Comparison of ENCODE assay signal across 8 cellular contexts in the genomic region with DNA sequence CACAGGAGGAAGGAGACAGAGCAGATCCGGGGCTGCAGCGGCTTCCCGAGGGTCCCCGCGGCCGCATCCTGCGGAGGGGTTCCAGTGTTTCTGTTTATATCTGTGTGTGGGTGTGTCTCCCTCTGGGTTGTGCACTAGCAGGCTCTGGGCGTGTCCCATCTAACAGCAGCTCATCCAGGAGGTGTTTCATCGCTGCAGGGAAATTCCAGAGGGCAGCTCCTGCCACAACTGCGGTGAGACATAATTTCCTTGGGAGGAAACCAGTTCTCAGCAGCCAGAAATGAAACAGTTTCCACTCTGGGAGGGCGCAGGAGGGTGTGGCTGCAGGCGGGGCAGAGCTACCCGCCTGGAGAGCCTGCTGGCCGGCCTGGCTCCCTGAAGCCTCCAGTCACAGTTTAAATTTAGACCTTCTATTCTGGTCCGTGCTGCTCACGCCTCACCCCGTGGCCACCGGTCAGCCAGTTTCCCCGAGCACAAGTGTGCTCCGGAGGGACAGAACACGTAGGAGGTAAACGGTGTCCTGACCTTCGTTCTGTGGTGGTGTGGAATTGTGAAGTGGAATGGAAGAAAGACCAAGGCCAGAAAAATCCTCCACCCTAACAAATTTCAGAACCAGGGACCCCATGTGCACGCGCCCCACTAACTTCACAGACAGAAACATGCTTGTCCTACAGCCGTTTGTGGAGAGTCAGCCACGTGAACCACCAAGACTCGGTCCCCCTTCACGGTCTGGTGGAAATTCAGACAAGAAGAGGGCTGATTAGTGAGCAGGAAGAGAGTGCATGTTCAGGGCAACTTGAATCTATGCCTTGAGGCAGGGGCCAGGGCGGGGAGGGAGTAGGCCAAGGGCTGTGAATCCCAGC. TPM values are rescaled to one million over a fixed set of nuclear protein-coding genes. Genes with fewer than 3 reads are reported as not detected.
DNase-seq lines count a peak whose midpoint lies in the region; ATAC-seq, FAIRE-seq and TF ChIP-seq lines count a peak whose summit lies in the region.

No MANE protein-coding gene starts in this region.

- peak overlapping the region; percentile 97 for H3K4me2 ChIP-seq in GM12878 (ENCODE audit: control insufficient read depth, insufficient read depth)

- peak; percentile 13 for DNase-seq in activated CD4-positive, CD25-positive, alpha-beta regulatory T cell treated with anti-CD3 and anti-CD28 coated beads, Interleukin-2, amount 50 U/mL, for 16 hours (ENCODE audit: low read depth, low spot score)
- no peak for DNase-seq in activated CD4-positive, CD25-positive, alpha-beta regulatory T cell (lab: John Stamatoyannopoulos, UW)
- DNase-seq in HuH-7 (ENCODE audit: low spot score) (peak; percentile 75), T-helper 22 cell (ENCODE audit: low read depth) (peak; percentile 46), GM12878 (ENCODE audit: low read depth, low spot score) (peak; percentile 63), kidney (peak; percentile 96)
- peak; percentile 38 to 39 for DNase-seq in stimulated activated CD4-positive, alpha-beta T cell treated with anti-CD3 and anti-CD28 coated beads, Interleukin-1b, Interleukin-23, amount 100 ng/mL, for 4 hours (ENCODE audit: low read depth in 2 of 2)

- no peaks in the 10 kb centered on the region for H3K9me3 ChIP-seq in GM12878 (replicated peaks; ENCODE audit: control insufficient read depth, insufficient read depth, low read length)
- H3K9me3 ChIP-seq in kidney (ENCODE audit: control insufficient read depth in 1 of 2, low read length in 2 of 2) = no peaks in the 10 kb centered on the region

- TF ChIP-seq RAD21 in GM12878 (IDR thresholded peaks at IDR 0.05; ENCODE audit: insufficient read depth, low read depth, low read length) = no peak

- no peak for TF ChIP-seq EP300 in GM12878 (IDR thresholded peaks at IDR 0.05; ENCODE audit: borderline replicate concordance in 1 of 2, control insufficient read depth in 1 of 2, low read depth in 2 of 2, low read length in 2 of 2)

- peak overlapping the region; percentile 63; the same call in 1 of the 2 replicates for H3K4me3 ChIP-seq in GM12878
- H3K4me3 ChIP-seq in kidney (ENCODE audit: low read length in 2 of 2) = peak overlapping the region; percentile 20 to 26

- TF ChIP-seq CTCF in GM12878 (IDR thresholded peaks at IDR 0.05 in 2 of 3, conservative IDR thresholded peaks at IDR 0.05 in 1 of 3; ENCODE audit: control insufficient read depth in 2 of 3, extremely low read depth in 1 of 3, insufficient read depth in 1 of 3, low read depth in 3 of 3, low read length in 3 of 3) (no peak), kidney (IDR thresholded peaks at IDR 0.05; ENCODE audit: borderline replicate concordance, extremely low read depth, insufficient read depth) (no peak)

- H3K27me3 ChIP-seq in GM12878 (replicated peaks in 1 of 2; ENCODE audit: control insufficient read depth in 2 of 2, insufficient read depth in 2 of 2, low read length in 1 of 2) = no peaks in the 10 kb centered on the region

- peak overlapping the region; percentile 91 for H2AFZ ChIP-seq in GM12878 (ENCODE audit: control insufficient read depth, low read depth, low read length)

- no peaks in the 10 kb centered on the region for H4K20me1 ChIP-seq in GM12878 (ENCODE audit: control insufficient read depth, insufficient read depth)

- H3K4me1 ChIP-seq in GM12878 (ENCODE audit: control insufficient read depth, insufficient read depth, low read length) = peaks cover 14% of the 10 kb centered on the region
- peaks cover 29 to 30% of the 10 kb centered on the region in 2 donors for H3K4me1 ChIP-seq in kidney (ENCODE audit: control insufficient read depth in 1 of 2, insufficient read depth in 1 of 2, low read depth in 1 of 2, low read length in 2 of 2)

- H3K36me3 ChIP-seq in GM12878 (ENCODE audit: control insufficient read depth in 2 of 2, insufficient read depth in 2 of 2, low read length in 1 of 2) = no peaks in the 10 kb centered on the region
- no peaks in the 10 kb centered on the region for H3K36me3 ChIP-seq in kidney (ENCODE audit: control insufficient read depth in 1 of 2, insufficient read depth in 2 of 2, low read length in 2 of 2)

- no peaks in the 10 kb centered on the region for H3K79me2 ChIP-seq in GM12878 (ENCODE audit: control insufficient read depth, insufficient read depth, low read length)

- ATAC-seq in GM12878 (peak; percentile 90), HG02840 (IDR thresholded peaks at IDR 0.05; ENCODE audit: low FRiP score, unreplicated experiment) (no peak)

- SMC1A ChIA-PET in GM12878 (lab: Charles Lee; ENCODE audit: uncharacterized antibody, unreplicated experiment) = interaction anchor here (0.7 to 2.0 kb wide), 9 partner anchors 10 to 74 kb away, joined by 3 to 9 read pairs (median 4); no protein-coding TSS in a partner anchor

- WGBS in GM12878 (ENCODE audit: insufficient coverage, insufficient replicate concordance, low lambda C conversion rate, missing lambda C conversion rate) = 5% methylated on average over 30 of the region's 30 CpGs

- FAIRE-seq in GM12878 (lab: Jason Lieb, UNC) (peak; percentile 74), kidney (lab: Jason Lieb, UNC) (peak; percentile 21)

- in situ Hi-C loops in GM12878 (cut with MboI) = no loop called here

- POLR2A ChIA-PET in GM12878 (lab: Charles Lee) = interaction anchor here (0.6 to 3.0 kb wide), 11 partner anchors 21 to 1311 kb away, joined by 3 to 14 read pairs (median 4); no protein-coding TSS in a partner anchor

- CTCF ChIA-PET in GM12878 (lab: Yijun Ruan, JAX) = interaction anchor here (0.5 to 12.0 kb wide), 12 partner anchors 10 to 114 kb away, joined by 3 to 262 read pairs (median 4); no protein-coding TSS in a partner anchor

- RAD21 ChIA-PET in GM12878 (lab: Charles Lee; ENCODE audit: unreplicated experiment) = interaction anchor here (0.6 to 2.4 kb wide), 10 partner anchors 15 to 79 kb away, joined by 3 to 18 read pairs (median 4); no protein-coding TSS in a partner anchor

- TF ChIP-seq POLR2A in GM12878 (IDR thresholded peaks at IDR 0.05; ENCODE audit: low read depth, low read length) = no peak

- H3K27ac ChIP-seq in GM12878 (ENCODE audit: control insufficient read depth, insufficient read depth) = peak overlapping the region; percentile 56
- peak overlapping the region; percentile 95 to 98 for H3K27ac ChIP-seq in kidney (ENCODE audit: low read depth in 2 of 2, low read length in 2 of 2)

- H3K9ac ChIP-seq in GM12878 (ENCODE audit: control insufficient read depth, insufficient read depth, low read length) (peak overlapping the region; percentile 49), kidney (ENCODE audit: low read length in 2 of 2) (peak overlapping the region; percentile 67 to 79)

- no TSS peak for BruUV-seq in GM12878 (replicated peaks; lab: Mats Ljungman, UMichigan)

- intact Hi-C loops in GM12878 (cut with micrococcal nuclease; ENCODE audit: unreplicated experiment) (loop anchor here (2.0 kb wide), 1 partner anchor 28 kb away; no protein-coding TSS in a partner anchor), kidney (cut with DNase I) (no loop called here)

TF ChIP-seq in GM12878, 131 proteins besides CTCF, POLR2A, EP300 and RAD21 (continues in another document):
- TF ChIP-seq NFYA (IDR thresholded peaks at IDR 0.05; ENCODE audit: borderline replicate concordance, low read depth, low read length) = no peak
- TF ChIP-seq MTA2 (IDR thresholded peaks at IDR 0.05; ENCODE audit: low read depth) = 0 out of 2 replicates have a peak, but pooled peaks have one; percentile 27
- TF ChIP-seq TAF1 (IDR thresholded peaks at IDR 0.05; ENCODE audit: borderline replicate concordance, low read depth, low read length) = 0 out of 2 replicates have a peak, but pooled peaks have one; percentile 11
- TF ChIP-seq CHD2 (IDR thresholded peaks at IDR 0.05; ENCODE audit: borderline replicate concordance, low read depth, low read length) = no peak
- no peak for TF ChIP-seq NFIC (IDR thresholded peaks at IDR 0.05; ENCODE audit: low read depth, low read length)
- TF ChIP-seq, protein P1, sequence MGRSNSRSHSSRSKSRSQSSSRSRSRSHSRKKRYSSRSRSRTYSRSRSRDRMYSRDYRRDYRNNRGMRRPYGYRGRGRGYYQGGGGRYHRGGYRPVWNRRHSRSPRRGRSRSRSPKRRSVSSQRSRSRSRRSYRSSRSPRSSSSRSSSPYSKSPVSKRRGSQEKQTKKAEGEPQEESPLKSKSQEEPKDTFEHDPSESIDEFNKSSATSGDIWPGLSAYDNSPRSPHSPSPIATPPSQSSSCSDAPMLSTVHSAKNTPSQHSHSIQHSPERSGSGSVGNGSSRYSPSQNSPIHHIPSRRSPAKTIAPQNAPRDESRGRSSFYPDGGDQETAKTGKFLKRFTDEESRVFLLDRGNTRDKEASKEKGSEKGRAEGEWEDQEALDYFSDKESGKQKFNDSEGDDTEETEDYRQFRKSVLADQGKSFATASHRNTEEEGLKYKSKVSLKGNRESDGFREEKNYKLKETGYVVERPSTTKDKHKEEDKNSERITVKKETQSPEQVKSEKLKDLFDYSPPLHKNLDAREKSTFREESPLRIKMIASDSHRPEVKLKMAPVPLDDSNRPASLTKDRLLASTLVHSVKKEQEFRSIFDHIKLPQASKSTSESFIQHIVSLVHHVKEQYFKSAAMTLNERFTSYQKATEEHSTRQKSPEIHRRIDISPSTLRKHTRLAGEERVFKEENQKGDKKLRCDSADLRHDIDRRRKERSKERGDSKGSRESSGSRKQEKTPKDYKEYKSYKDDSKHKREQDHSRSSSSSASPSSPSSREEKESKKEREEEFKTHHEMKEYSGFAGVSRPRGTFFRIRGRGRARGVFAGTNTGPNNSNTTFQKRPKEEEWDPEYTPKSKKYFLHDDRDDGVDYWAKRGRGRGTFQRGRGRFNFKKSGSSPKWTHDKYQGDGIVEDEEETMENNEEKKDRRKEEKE (IDR thresholded peaks at IDR 0.05) = no peak
- TF ChIP-seq HDGF (IDR thresholded peaks at IDR 0.05) = no peak
- TF ChIP-seq KDM1A (IDR thresholded peaks at IDR 0.05; ENCODE audit: borderline replicate concordance) = no peak

RNA-seq across cellular contexts. Expression of a gene that starts 50.2 kb away (rescaled TPM):
- not detected in 2 replicates for total RNA-seq in GM12878 (2013; cell fraction: nucleolus; rRNA removed)
- total RNA-seq in GM12878 (2014; rRNA removed) (not detected in 2 replicates), GM12878 (2014; rRNA removed; fragmentation: Illumina TruSeq; extraction: Trizol) (not detected in 2 replicates), GM12878 (2021) (not detected in 2 replicates), kidney (not detected)
- polyA plus RNA-seq in GM12878 (2011; ENCODE audit: low read depth) = not detected
- polyA plus RNA-seq in GM12878 (2011; rRNA removed) (not detected in 2 replicates), GM12878 (2014; fragmentation: Illumina TruSeq; extraction: Trizol) (not detected in 2 replicates), GM12878 (2014; fragmentation: Nextera tagmentation; extraction: Ambion mirVana) (not detected), GM12878 (2014; rRNA removed) (not detected in 2 replicates), GM12878 (2016; fragmentation: Nextera tagmentation; extraction: Ambion mirVana) (not detected), kidney (ENCODE audit: insufficient read depth, low read depth, low replicate concordance) (not detected)
- not detected in 2 replicates for polyA plus RNA-seq in GM12878 (2011; cell fraction: cytosol; rRNA removed)
- not detected in 2 replicates for polyA plus RNA-seq in GM12878 (2011; cell fraction: nucleus; rRNA removed)
- 0.11 TPM in 1 of 2 replicates, not detected in the other for polyA plus RNA-seq in GM12878 (2012)
- not detected in 2 replicates for polyA minus RNA-seq in GM12878 (2011; rRNA and poly(A)+ RNA removed)
- polyA minus RNA-seq in GM12878 (2011; cell fraction: cytosol; rRNA and poly(A)+ RNA removed) = not detected in 2 replicates
- polyA minus RNA-seq in GM12878 (2011; cell fraction: nucleus; rRNA and poly(A)+ RNA removed) = not detected in 2 replicates

Comparison
In these comparisons a context has a peak if more than half of its experiments do, and no peak if none do; other contexts are left out.
1. DNase-seq: peak in activated CD4-positive, CD25-positive, alpha-beta regulatory T cell treated with anti-CD3 and anti-CD28 coated beads, Interleukin-2, amount 50 U/mL, for 16 hours (single experiment), HuH-7 (single experiment), T-helper 22 cell (single experiment), GM12878 (single experiment), kidney (single experiment) and stimulated activated CD4-positive, alpha-beta T cell treated with anti-CD3 and anti-CD28 coated beads, Interleukin-1b, Interleukin-23, amount 100 ng/mL, for 4 hours (2 of 2); none in activated CD4-positive, CD25-positive, alpha-beta regulatory T cell (0 of 4).